3 cellular contexts compared by ENCODE assay signal in genomic region chr22:46137218-46137766, GRCh38.
TF ChIP-seq lines count a peak whose summit lies in the region.

No MANE protein-coding gene starts in this region.

TF ChIP-seq in HepG2, 621 proteins besides CTCF, POLR2A, EP300 and RAD21:
- TF ChIP-seq ZNF263 (CRISPR knock-in tag; IDR thresholded peaks at IDR 0.05) (no peak), KAT7 (CRISPR knock-in tag; IDR thresholded peaks at IDR 0.05; ENCODE audit: borderline replicate concordance) (no peak), ZFP41 (CRISPR knock-in tag; IDR thresholded peaks at IDR 0.05; ENCODE audit: borderline replicate concordance) (no peak), AFF4 (CRISPR knock-in tag; IDR thresholded peaks at IDR 0.05) (no peak), AKAP8 (CRISPR knock-in tag; IDR thresholded peaks at IDR 0.05) (no peak), HOXA5 (CRISPR knock-in tag; IDR thresholded peaks at IDR 0.05) (no peak), PAWR (CRISPR knock-in tag; IDR thresholded peaks at IDR 0.05; ENCODE audit: borderline replicate concordance) (no peak), SIN3A (IDR thresholded peaks at IDR 0.05; ENCODE audit: borderline replicate concordance, low read depth, low read length) (no peak), ZNF737 (CRISPR knock-in tag; IDR thresholded peaks at IDR 0.05; ENCODE audit: borderline replicate concordance) (no peak), RCOR2 (CRISPR knock-in tag; IDR thresholded peaks at IDR 0.05) (no peak), ZNF282 (IDR thresholded peaks at IDR 0.05; ENCODE audit: partially characterized antibody) (no peak), GZF1 (CRISPR knock-in tag; IDR thresholded peaks at IDR 0.05) (no peak), ELF3 (CRISPR knock-in tag; IDR thresholded peaks at IDR 0.05) (no peak), ZNF850 (CRISPR knock-in tag; conservative IDR thresholded peaks at IDR 0.05) (no peak), GPN1 (CRISPR knock-in tag; IDR thresholded peaks at IDR 0.05; ENCODE audit: borderline replicate concordance) (no peak), YY1 (IDR thresholded peaks at IDR 0.05; ENCODE audit: insufficient read depth, insufficient replicate concordance, low read depth, low read length) (no peak), ZNF329 (CRISPR knock-in tag; IDR thresholded peaks at IDR 0.05; ENCODE audit: low read depth) (no peak), ZNF563 (CRISPR knock-in tag; IDR thresholded peaks at IDR 0.05) (no peak)

TF ChIP-seq in H1, 55 proteins besides CTCF, POLR2A, EP300 and RAD21:
- TF ChIP-seq POLR2AphosphoS5 (IDR thresholded peaks at IDR 0.05; ENCODE audit: low read depth, low read length) (no peak), TAF7 (optimal IDR thresholded peaks at IDR 0.05; ENCODE audit: borderline replicate concordance, low read depth, low read length) (no peak), RNF2 (IDR thresholded peaks at IDR 0.05; ENCODE audit: borderline replicate concordance, low read depth, low read length, missing control alignments, poor library complexity, severe bottlenecking) (no peak), NRF1 (IDR thresholded peaks at IDR 0.05; ENCODE audit: low read depth, low read length) (no peak), SP2 (IDR thresholded peaks at IDR 0.05; ENCODE audit: low read length) (no peak), SIN3A (conservative IDR thresholded peaks at IDR 0.05 in 1 of 2, IDR thresholded peaks at IDR 0.05 in 1 of 2; ENCODE audit: low read depth in 1 of 2, low read length in 2 of 2) (no peak), FOSL1 (IDR thresholded peaks at IDR 0.05; ENCODE audit: insufficient read depth, low read depth, low read length) (no peak), TAF1 (IDR thresholded peaks at IDR 0.05; ENCODE audit: low read depth, low read length) (no peak), SIRT6 (IDR thresholded peaks at IDR 0.05; ENCODE audit: low read length) (no peak), BCL11A (IDR thresholded peaks at IDR 0.05; ENCODE audit: low read depth in 2 of 2, low read length in 2 of 2) (no peak), GTF2F1 (IDR thresholded peaks at IDR 0.05; ENCODE audit: borderline replicate concordance, low read depth, low read length) (no peak), MAX (IDR thresholded peaks at IDR 0.05) (no peak), KDM4A (IDR thresholded peaks at IDR 0.05; ENCODE audit: low read depth, low read length, severe bottlenecking) (no peak), RBBP5 (IDR thresholded peaks at IDR 0.05; ENCODE audit: borderline replicate concordance, low read depth, low read length) (no peak), ATF3 (IDR thresholded peaks at IDR 0.05; ENCODE audit: insufficient read depth, low read depth, low read length) (no peak), CTBP2 (IDR thresholded peaks at IDR 0.05; ENCODE audit: borderline replicate concordance, insufficient read depth, insufficient read length, low read length) (no peak), BACH1 (IDR thresholded peaks at IDR 0.05; ENCODE audit: low read length) (no peak), POU5F1 (IDR thresholded peaks at IDR 0.05; ENCODE audit: low read depth, low read length) (no peak), PHF8 (conservative IDR thresholded peaks at IDR 0.05; ENCODE audit: low read depth, low read length) (no peak)
- TF ChIP-seq, protein P1, sequence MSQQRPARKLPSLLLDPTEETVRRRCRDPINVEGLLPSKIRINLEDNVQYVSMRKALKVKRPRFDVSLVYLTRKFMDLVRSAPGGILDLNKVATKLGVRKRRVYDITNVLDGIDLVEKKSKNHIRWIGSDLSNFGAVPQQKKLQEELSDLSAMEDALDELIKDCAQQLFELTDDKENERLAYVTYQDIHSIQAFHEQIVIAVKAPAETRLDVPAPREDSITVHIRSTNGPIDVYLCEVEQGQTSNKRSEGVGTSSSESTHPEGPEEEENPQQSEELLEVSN (IDR thresholded peaks at IDR 0.05) = no peak

TF ChIP-seq in SK-N-SH treated with all-trans-retinoic acid at 6 μM for 48 hours, 23 proteins besides CTCF, POLR2A, EP300 and RAD21:
- TF ChIP-seq ESRRG (CRISPR knock-in tag; IDR thresholded peaks at IDR 0.05) = no peak
